9 cellular contexts compared by ENCODE assay signal in the genomic region with DNA sequence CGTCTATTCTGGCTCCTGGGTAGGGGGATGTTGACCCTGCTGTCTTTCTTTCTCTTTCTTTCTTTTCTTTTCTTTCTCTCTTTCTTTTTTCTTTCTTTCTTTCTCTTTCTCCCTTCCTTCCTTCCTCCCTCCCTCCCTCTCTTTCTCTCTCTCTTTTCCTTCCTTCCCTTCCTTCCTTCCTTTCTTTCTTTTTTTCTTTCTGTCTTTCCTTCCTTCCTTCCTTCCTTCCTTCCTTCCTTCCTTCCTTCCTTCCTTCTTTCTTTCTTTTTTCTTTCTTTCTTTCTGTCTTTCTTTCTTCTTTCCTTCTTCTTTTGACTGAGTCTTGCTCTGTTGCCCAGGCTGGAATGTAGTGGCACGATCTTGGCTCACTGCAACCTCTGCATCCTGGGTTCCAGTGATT. TPM values are rescaled to one million over a fixed set of nuclear protein-coding genes. Genes with fewer than 3 reads are reported as not detected.
"Had no signal": no experiment of that assay in that cellular context is flagged by ENCODE, and none has a peak within 500 bp of the region (broad histone marks: within the 10 kb centered on the region; RNA-seq: fewer than 3 reads in every experiment).

No MANE protein-coding gene starts in this region.

RNA-seq across cellular contexts. Expression of gene PSD2, which starts 3.0 kb away (rescaled TPM):
- total RNA-seq: activated naive CD4-positive, alpha-beta T cell treated with anti-CD3 and anti-CD28 coated beads for 36 hours; activated naive CD4-positive, alpha-beta T cell treated with anti-CD3 and anti-CD28 coated beads, Interleukin-2, amount 50 U/mL, for 72 hours; activated naive CD8-positive, alpha-beta T cell treated with anti-CD3 and anti-CD28 coated beads for 36 hours; activated T-cell treated with anti-CD3 and anti-CD28 coated beads, Interleukin-2, amount 50 U/mL, for 4 hours; activated T-cell treated with anti-CD3 and anti-CD28 coated beads, Interleukin-2, amount 50 U/mL, for 72 hours; activated T-helper 1 cell treated with anti-CD3 and anti-CD28 coated beads, Interleukin-12 subunit alpha, Interleukin-12 subunit beta, Interleukin-2, Interleukin-4 antibody, amounts not matched to agents 30 ng/mL and 10 ng/mL and 1 ng/mL, durations not matched to agents 14 hours and 24 hours and 36 hours; activated T-helper 17 cell treated with anti-CD3 and anti-CD28 coated beads, Interleukin-2, amount 50 U/mL, for 72 hours; activated T-helper 2 cell treated with anti-CD3 and anti-CD28 coated beads, Interferon-gamma antibody, Interleukin-2, Interleukin-4, amounts not matched to agents 10 μg/mL and 5 μg/mL and 100 μg/mL, durations not matched to agents 14 hours and 24 hours and 36 hours; ascending aorta had no signal
